ENCODE assay signal across 1 cellular context in the genomic region with DNA sequence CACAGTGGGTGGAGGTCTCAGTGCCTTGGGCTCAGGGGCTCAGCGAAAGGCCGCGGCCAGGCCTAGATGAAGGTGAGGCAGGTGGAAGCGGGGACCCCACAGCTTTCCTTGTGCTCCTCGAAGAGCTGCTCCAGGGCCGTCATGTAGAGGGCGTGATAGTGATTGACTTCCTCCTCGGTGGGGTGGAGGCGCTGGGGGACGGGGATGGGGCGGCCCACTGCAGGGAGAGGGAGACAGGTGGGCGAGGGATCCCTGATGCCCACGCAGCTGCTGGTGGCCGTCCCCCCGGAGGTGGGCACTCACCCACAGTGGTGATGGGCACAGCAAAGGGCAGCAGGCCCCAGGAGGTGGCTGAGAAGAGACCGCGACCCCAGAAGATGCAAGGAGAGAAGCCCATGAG.
A peak's percentile ranks its signal among the peaks of the same experiment; 100 is the strongest.
TF ChIP-seq lines count a peak whose summit lies in the region.

No MANE protein-coding gene starts in this region.

TF ChIP-seq in HepG2, 621 proteins besides CTCF, POLR2A, EP300 and RAD21:
- TF ChIP-seq AGO2 (optimal IDR thresholded peaks at IDR 0.05; ENCODE audit: low read depth, low read length) (peak; percentile 55), REPIN1 (CRISPR knock-in tag; IDR thresholded peaks at IDR 0.05; ENCODE audit: borderline replicate concordance, low read depth) (no peak), RBFOX2 (IDR thresholded peaks at IDR 0.05; ENCODE audit: low read depth, low read length) (peak; percentile 61)
TF ChIP-seq in HepG2: peak in this region for 2.
